Comparison of ENCODE assay signal across 28 cellular contexts in the genomic region with DNA sequence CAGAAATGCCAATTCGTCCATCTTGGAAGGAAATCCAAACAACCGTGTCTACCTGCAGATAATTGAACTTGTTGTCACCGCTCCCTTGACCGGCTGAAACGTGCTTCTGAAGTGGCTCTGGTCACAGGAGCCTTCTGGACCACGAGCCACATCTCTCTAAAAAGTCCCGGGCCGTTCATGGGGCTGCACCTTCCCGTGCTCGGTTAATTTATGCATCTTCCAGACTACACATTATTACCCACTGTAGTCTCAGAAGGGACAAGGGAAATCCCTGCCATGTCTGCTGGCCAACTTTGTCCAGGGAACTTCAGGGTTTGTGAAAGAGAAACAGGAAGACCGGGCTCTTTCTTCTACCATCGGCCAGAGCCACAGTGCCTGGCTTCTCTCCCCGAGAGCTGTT.
DNase-seq lines count a peak whose midpoint lies in the region; ATAC-seq, FAIRE-seq and TF ChIP-seq lines count a peak whose summit lies in the region.
"Had no signal": no experiment of that assay in that cellular context is flagged by ENCODE, and none has a peak within 500 bp of the region (broad histone marks: within the 10 kb centered on the region; RNA-seq: fewer than 3 reads in every experiment).

No MANE protein-coding gene starts in this region.

- H3K4me1 Mint-ChIP-seq in endodermal cell, result peaks cover 6% of the 10 kb centered on the region
- H3K4me1 Mint-ChIP-seq: T-cell had no signal

- H3K4me1 ChIP-seq in HepG2 (ENCODE audit: insufficient read depth, low read length), result no peaks in the 10 kb centered on the region
- no peaks in the 10 kb centered on the region for H3K4me1 ChIP-seq in right lobe of liver
- peaks cover 13% of the 10 kb centered on the region for H3K4me1 ChIP-seq in endodermal cell (ENCODE audit: control insufficient read depth, insufficient read depth, low read length)
- no peaks in the 10 kb centered on the region for H3K4me1 ChIP-seq in transverse colon
- H3K4me1 ChIP-seq: SJSA1 had no signal

- CTCF ChIA-PET in HepG2 (lab: Yijun Ruan, JAX; ENCODE audit: low intra/inter-chr PET ratio, low total read pairs), result no interaction called here

- DNase-seq in HepG2 (ENCODE audit: low spot score) (no peak), right lobe of liver (no peak), endodermal cell (no peak), transverse colon (no peak), foreskin fibroblast (no peak)
- DNase-seq: CD4-positive, alpha-beta T cell; HCEC 1CT; MM.1S; NCI-H1048; NCI-H1417; NCI-H1694; NCI-H2029 treated with DMSO at 0.1 percent for 48 hours; NCI-H446 treated with DMSO at 0.1 percent for 48 hours; NCI-H526; NK-92 treated with Interleukin-12 subunit alpha and Interleukin-12 subunit beta, amount 100 ng/mL, for 24 hours; PC-3; Right ventricle myocardium superior; T-cell had no signal

- H3K27ac Mint-ChIP-seq in endodermal cell, result peak overlapping the region; percentile 67
- H3K27ac Mint-ChIP-seq: CD4-positive, alpha-beta T cell; IgD-negative memory B cell had no signal

- peaks cover 12 to 58% of the 10 kb centered on the region in 2 experiments for H3K27me3 ChIP-seq in HepG2 (ENCODE audit: control insufficient read depth in 1 of 2, insufficient read depth in 2 of 2, low read length in 2 of 2)
- no peaks in the 10 kb centered on the region for H3K27me3 ChIP-seq in right lobe of liver
- H3K27me3 ChIP-seq in endodermal cell (ENCODE audit: control insufficient read depth, insufficient read depth, low read length, poor library complexity, severe bottlenecking), result no peaks in the 10 kb centered on the region
- no peaks in the 10 kb centered on the region for H3K27me3 ChIP-seq in transverse colon
- H3K27me3 ChIP-seq: SJSA1 had no signal

- H3K9ac ChIP-seq in HepG2 (ENCODE audit: insufficient read depth, low read depth, low read length) (no peak overlapping the region), endodermal cell (ENCODE audit: extremely low read depth, low read length, poor library complexity, severe bottlenecking) (no peak overlapping the region)
- H3K9ac ChIP-seq: BLaER1, KMS-11 had no signal

- no peak overlapping the region for H2AFZ ChIP-seq in HepG2 (ENCODE audit: low read length)

- H3K4me3 ChIP-seq in HepG2 (replicated peaks in 1 of 3; ENCODE audit: insufficient read depth in 1 of 3, low read depth in 2 of 3, low read length in 3 of 3) (no peak overlapping the region), right lobe of liver (no peak overlapping the region), endodermal cell (ENCODE audit: low read length) (peak overlapping the region; percentile 6), transverse colon (no peak overlapping the region), foreskin fibroblast (ENCODE audit: low read depth in 1 of 2, low read length in 2 of 2) (no peak overlapping the region)
- H3K4me3 ChIP-seq: BLaER1, SJSA1 had no signal

- no peak for FAIRE-seq in HepG2 (lab: Jason Lieb, UNC)
- FAIRE-seq: A204.1, G401.6, GM19239, H1 had no signal

- H3K9me3 ChIP-seq in HepG2 (ENCODE audit: low read length) (no peaks in the 10 kb centered on the region), right lobe of liver (no peaks in the 10 kb centered on the region), endodermal cell (ENCODE audit: control insufficient read depth, low read length) (peaks cover 16% of the 10 kb centered on the region), transverse colon (no peaks in the 10 kb centered on the region)

- intact Hi-C loops in HepG2 (cut with micrococcal nuclease; ENCODE audit: unreplicated experiment), result no loop called here
- intact Hi-C loops in right lobe of liver (cut with DNase I), result no loop called here
- intact Hi-C loops in transverse colon (cut with DNase I; ENCODE audit: low total_unique reads), result no loop called here

- H3K36me3 ChIP-seq in HepG2 (replicated peaks in 1 of 2; ENCODE audit: control insufficient read depth in 1 of 2, insufficient read depth in 2 of 2, low read length in 2 of 2) (no peaks in the 10 kb centered on the region), right lobe of liver (no peaks in the 10 kb centered on the region), endodermal cell (ENCODE audit: control insufficient read depth, insufficient read depth, low read length) (peaks cover 17% of the 10 kb centered on the region), transverse colon (no peaks in the 10 kb centered on the region)
- H3K36me3 ChIP-seq: SJSA1 had no signal

- TF ChIP-seq POLR2A in HepG2 (IDR thresholded peaks at IDR 0.05; ENCODE audit: insufficient read depth in 1 of 2, low read depth in 2 of 2, low read length in 2 of 2), result no peak
- no peak for TF ChIP-seq POLR2A in right lobe of liver (IDR thresholded peaks at IDR 0.05)
- no peak for TF ChIP-seq POLR2A in transverse colon (IDR thresholded peaks at IDR 0.05)

- POLR2A ChIA-PET in HepG2 (lab: Yijun Ruan, JAX), result no interaction called here

- in situ Hi-C loops in HepG2 (cut with HindIII; ENCODE audit: extremely low pct_ligation_motif_present, low pct_unique_long_range_greater_than_20kb), result no loop called here
- in situ Hi-C loops in transverse colon (cut with MboI; ENCODE audit: low pct_ligation_motif_present in 1 of 4, low pct_unique_long_range_greater_than_20kb in 1 of 4, low sequenced_read_pairs in 3 of 4), result no loop called here

- H4K20me1 ChIP-seq in HepG2 (ENCODE audit: insufficient read depth, low read length), result no peaks in the 10 kb centered on the region
- H4K20me1 ChIP-seq: BLaER1 had no signal

- no peak for TF ChIP-seq RAD21 in HepG2 (CRISPR knock-in tag; IDR thresholded peaks at IDR 0.05)

- H3K27me3 Mint-ChIP-seq in endodermal cell (ENCODE audit: insufficient read depth), result no peaks in the 10 kb centered on the region
- H3K27me3 Mint-ChIP-seq: CD4-positive, alpha-beta T cell had no signal

- ATAC-seq in HepG2 (no peak), right lobe of liver (no peak), HG02610 (IDR thresholded peaks at IDR 0.05; ENCODE audit: unreplicated experiment) (peak; percentile 47), GM21367 (IDR thresholded peaks at IDR 0.05; ENCODE audit: unreplicated experiment) (no peak)
- ATAC-seq: PC-3, T-cell had no signal

- H3K4me3 Mint-ChIP-seq in endodermal cell, result no peak overlapping the region
- H3K4me3 Mint-ChIP-seq: CD4-positive, alpha-beta T cell; IgD-negative memory B cell; T-cell had no signal

- no peak overlapping the region for H3K4me2 ChIP-seq in HepG2 (ENCODE audit: low read depth, low read length)
- H3K4me2 ChIP-seq: BLaER1, KMS-11 had no signal

- BruUV-seq in HepG2 (replicated peaks; lab: Mats Ljungman, UMichigan), result no TSS peak

- TF ChIP-seq CTCF in HepG2 (CRISPR knock-in tag; IDR thresholded peaks at IDR 0.05) (no peak), right lobe of liver (IDR thresholded peaks at IDR 0.05) (no peak), endodermal cell (conservative IDR thresholded peaks at IDR 0.05) (no peak), transverse colon (IDR thresholded peaks at IDR 0.05) (no peak), foreskin fibroblast (IDR thresholded peaks at IDR 0.05; ENCODE audit: low read depth, low read length) (no peak)

- no peaks in the 10 kb centered on the region for H3K79me2 ChIP-seq in HepG2 (ENCODE audit: insufficient read depth, low read length)

- H3K27ac ChIP-seq in HepG2 (ENCODE audit: extremely low read length, insufficient read depth, low read length) (no peak overlapping the region), right lobe of liver (no peak overlapping the region), endodermal cell (ENCODE audit: low read depth, low read length) (no peak overlapping the region), transverse colon (no peak overlapping the region)
- H3K27ac ChIP-seq: BLaER1, KMS-11, SJSA1 had no signal

- 32% methylated on average over 13 of the region's 13 CpGs for WGBS in HepG2 (ENCODE audit: low lambda C conversion rate)
- WGBS in right lobe of liver (ENCODE audit: insufficient coverage, low coverage, low lambda C conversion rate, missing lambda C conversion rate), result 68% methylated on average over 5 of the region's 13 CpGs
- 83 to 89% methylated on average over 8 to 13 of the region's 13 CpGs for WGBS in endodermal cell (ENCODE audit: insufficient coverage in 1 of 2, insufficient read length in 1 of 2), 2 experiments
- WGBS in transverse colon (ENCODE audit: low coverage in 1 of 2), 2 donors, result 52 to 76% methylated on average over 5 to 13 of the region's 13 CpGs

- TF ChIP-seq EP300 in HepG2 (IDR thresholded peaks at IDR 0.05; ENCODE audit: low read depth in 2 of 2, low read length in 2 of 2) (no peak), HepG2 (CRISPR knock-in tag; IDR thresholded peaks at IDR 0.05; ENCODE audit: borderline replicate concordance) (no peak), transverse colon (IDR thresholded peaks at IDR 0.05; ENCODE audit: low read depth) (no peak)

- peaks cover 40% of the 10 kb centered on the region for H3K36me3 Mint-ChIP-seq in endodermal cell (ENCODE audit: low read depth)

- peaks cover 2% of the 10 kb centered on the region for H3K9me3 Mint-ChIP-seq in endodermal cell
- H3K9me3 Mint-ChIP-seq: CD4-positive, alpha-beta T cell; T-cell had no signal

TF ChIP-seq in HepG2, 621 proteins besides CTCF, POLR2A, EP300 and RAD21:
- TF ChIP-seq PHF20 (CRISPR knock-in tag; IDR thresholded peaks at IDR 0.05) (no peak), EED (CRISPR knock-in tag; IDR thresholded peaks at IDR 0.05) (no peak), RNF2 (conservative IDR thresholded peaks at IDR 0.05; ENCODE audit: low read depth) (no peak), ETV5 (CRISPR knock-in tag; IDR thresholded peaks at IDR 0.05; ENCODE audit: borderline replicate concordance) (no peak), NFRKB (IDR thresholded peaks at IDR 0.05) (no peak), EZH2 (conservative IDR thresholded peaks at IDR 0.05; ENCODE audit: low read depth, low read length) (0 out of 2 replicates have a peak, but pooled peaks have one; percentile 38), ZNF674 (CRISPR knock-in tag; IDR thresholded peaks at IDR 0.05; ENCODE audit: low read depth) (no peak)
- TF ChIP-seq, protein P1, sequence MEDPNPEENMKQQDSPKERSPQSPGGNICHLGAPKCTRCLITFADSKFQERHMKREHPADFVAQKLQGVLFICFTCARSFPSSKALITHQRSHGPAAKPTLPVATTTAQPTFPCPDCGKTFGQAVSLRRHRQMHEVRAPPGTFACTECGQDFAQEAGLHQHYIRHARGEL (CRISPR knock-in tag; IDR thresholded peaks at IDR 0.05), result no peak
